In genomic region chr13:43227721-43228120, GRCh38 we compare ENCODE assay signal across 19 cellular contexts.
DNase-seq lines count a peak whose midpoint lies in the region; ATAC-seq and TF ChIP-seq lines count a peak whose summit lies in the region.
"Had no signal": no experiment of that assay in that cellular context is flagged by ENCODE, and none has a peak within 500 bp of the region (broad histone marks: within the 10 kb centered on the region; RNA-seq: fewer than 3 reads in every experiment).

No MANE protein-coding gene starts in this region.

- H3K27me3 ChIP-seq in PC-3 (ENCODE audit: low read length) (no peaks in the 10 kb centered on the region), prostate gland (replicated peaks; ENCODE audit: insufficient read depth) (no peaks in the 10 kb centered on the region)
- H3K27me3 ChIP-seq: dorsolateral prefrontal cortex had no signal

- DNase-seq in AG08395 (ENCODE audit: low spot score) (peak; percentile 4), H4 (ENCODE audit: low spot score) (peak; percentile 31), PC-3 (peak; percentile 23), fibroblast of peridontal ligament (ENCODE audit: extremely low read depth) (peak; percentile 40), prostate gland (ENCODE audit: low spot score) (no peak), kidney tubule cell (ENCODE audit: low spot score) (no peak)
- DNase-seq: CD8-positive, alpha-beta memory T cell; glutamatergic neuron; Kasumi-1; lower lobe of right lung; naive B cell; NCI-H1417 treated with DMSO at 0.1 percent for 48 hours; SIG-M5; stimulated activated CD4-positive, alpha-beta T cell treated with anti-CD3 and anti-CD28 coated beads, Interleukin-2, amount 100 ng/mL, for 24 hours had no signal

- H3K9ac ChIP-seq in PC-3 (ENCODE audit: low read length) = no peak overlapping the region

- TF ChIP-seq CTCF in PC-3 (conservative IDR thresholded peaks at IDR 0.05; ENCODE audit: low read depth, low read length) (no peak), prostate gland (IDR thresholded peaks at IDR 0.05) (no peak)

- no peak overlapping the region for H2AFZ ChIP-seq in PC-3 (ENCODE audit: low read length)

- H3K27ac ChIP-seq in PC-3 (ENCODE audit: low read length) (no peak overlapping the region), prostate gland (no peak overlapping the region)
- H3K27ac ChIP-seq: lower lobe of right lung had no signal

- BruUV-seq in PC-3 (replicated peaks; lab: Mats Ljungman, UMichigan) = no TSS peak

- H3K4me3 ChIP-seq in PC-3 (ENCODE audit: low read length) (no peak overlapping the region), prostate gland (no peak overlapping the region)
- H3K4me3 ChIP-seq: dorsolateral prefrontal cortex, lower lobe of right lung had no signal

- TF ChIP-seq POLR2A in prostate gland (IDR thresholded peaks at IDR 0.05) = no peak

- H3K4me1 ChIP-seq in PC-3 (ENCODE audit: insufficient read depth, low read length) (peaks cover 12% of the 10 kb centered on the region), prostate gland (replicated peaks) (no peaks in the 10 kb centered on the region)
- H3K4me1 ChIP-seq: lower lobe of right lung had no signal

- no peaks in the 10 kb centered on the region for H4K20me1 ChIP-seq in PC-3 (ENCODE audit: low read length)

- intact Hi-C loops in PC-3 (cut with micrococcal nuclease) = no loop called here
- intact Hi-C loops in prostate gland (cut with DNase I) = no loop called here

- H3K9me3 ChIP-seq in PC-3 (ENCODE audit: low read length) (no peaks in the 10 kb centered on the region), prostate gland (no peaks in the 10 kb centered on the region)
- H3K9me3 ChIP-seq: lower lobe of right lung had no signal

- H3K79me2 ChIP-seq in PC-3 (ENCODE audit: low read length) = no peaks in the 10 kb centered on the region

- WGBS in prostate gland = 43% methylated on average over 2 of the region's 2 CpGs

- H3K9me2 ChIP-seq in PC-3 (replicated peaks; ENCODE audit: low read length) = no peaks in the 10 kb centered on the region

- CTCF ChIA-PET in PC-3 (lab: Charles Lee) = no interaction called here

- H3K4me2 ChIP-seq in PC-3 (ENCODE audit: low read length) = no peak overlapping the region

- H3K36me3 ChIP-seq in PC-3 (ENCODE audit: low read depth, low read length) = no peaks in the 10 kb centered on the region
- no peaks in the 10 kb centered on the region for H3K36me3 ChIP-seq in prostate gland
- H3K36me3 ChIP-seq: lower lobe of right lung had no signal

- no peaks in the 10 kb centered on the region for H3F3A ChIP-seq in PC-3 (ENCODE audit: low read length, unreplicated experiment)

- POLR2A ChIA-PET in PC-3 (lab: Charles Lee; ENCODE audit: unreplicated experiment) = no interaction called here

- no peak; the same call in 1 of the 2 replicates for ATAC-seq in PC-3
- ATAC-seq in GM21529 (IDR thresholded peaks at IDR 0.05; ENCODE audit: unreplicated experiment) = no peak
- no peak for ATAC-seq in GM21515 (IDR thresholded peaks at IDR 0.05; ENCODE audit: unreplicated experiment)
- ATAC-seq: esophagus mucosa, lower lobe of right lung, sciatic nerve had no signal

Comparison
In these comparisons a context has a peak if more than half of its experiments do, and no peak if none do; other contexts are left out.
1. DNase-seq: peak in AG08395 (single experiment), H4 (single experiment), PC-3 (single experiment) and fibroblast of peridontal ligament (single experiment); none in prostate gland (single experiment) and kidney tubule cell (single experiment).